Comparison of ENCODE assay signal across 1 cellular context in genomic region chr6:37061157-37061804, GRCh38.
TF ChIP-seq lines count a peak whose summit lies in the region.

No MANE protein-coding gene starts in this region.

TF ChIP-seq in H1, 55 proteins besides CTCF, POLR2A, EP300 and RAD21 (continued from another document):
- TF ChIP-seq E2F6 (IDR thresholded peaks at IDR 0.05) (no peak), ASH2L (IDR thresholded peaks at IDR 0.05; ENCODE audit: low read length) (no peak), ZNF274 (IDR thresholded peaks at IDR 0.05; ENCODE audit: borderline replicate concordance, extremely low read depth, low read length) (no peak), SP1 (IDR thresholded peaks at IDR 0.05; ENCODE audit: low read depth, low read length) (no peak), KDM4A (IDR thresholded peaks at IDR 0.05; ENCODE audit: low read depth, low read length, severe bottlenecking) (no peak), CBX8 (IDR thresholded peaks at IDR 0.05; ENCODE audit: borderline replicate concordance, low read depth, low read length) (no peak), BRCA1 (IDR thresholded peaks at IDR 0.05; ENCODE audit: low read depth, low read length) (no peak), GABPA (IDR thresholded peaks at IDR 0.05; ENCODE audit: borderline replicate concordance, insufficient read depth, low read length) (no peak), KDM5A (IDR thresholded peaks at IDR 0.05; ENCODE audit: low read length) (no peak), RFX5 (IDR thresholded peaks at IDR 0.05; ENCODE audit: borderline replicate concordance, low read depth, low read length) (no peak)
